In the genomic region with DNA sequence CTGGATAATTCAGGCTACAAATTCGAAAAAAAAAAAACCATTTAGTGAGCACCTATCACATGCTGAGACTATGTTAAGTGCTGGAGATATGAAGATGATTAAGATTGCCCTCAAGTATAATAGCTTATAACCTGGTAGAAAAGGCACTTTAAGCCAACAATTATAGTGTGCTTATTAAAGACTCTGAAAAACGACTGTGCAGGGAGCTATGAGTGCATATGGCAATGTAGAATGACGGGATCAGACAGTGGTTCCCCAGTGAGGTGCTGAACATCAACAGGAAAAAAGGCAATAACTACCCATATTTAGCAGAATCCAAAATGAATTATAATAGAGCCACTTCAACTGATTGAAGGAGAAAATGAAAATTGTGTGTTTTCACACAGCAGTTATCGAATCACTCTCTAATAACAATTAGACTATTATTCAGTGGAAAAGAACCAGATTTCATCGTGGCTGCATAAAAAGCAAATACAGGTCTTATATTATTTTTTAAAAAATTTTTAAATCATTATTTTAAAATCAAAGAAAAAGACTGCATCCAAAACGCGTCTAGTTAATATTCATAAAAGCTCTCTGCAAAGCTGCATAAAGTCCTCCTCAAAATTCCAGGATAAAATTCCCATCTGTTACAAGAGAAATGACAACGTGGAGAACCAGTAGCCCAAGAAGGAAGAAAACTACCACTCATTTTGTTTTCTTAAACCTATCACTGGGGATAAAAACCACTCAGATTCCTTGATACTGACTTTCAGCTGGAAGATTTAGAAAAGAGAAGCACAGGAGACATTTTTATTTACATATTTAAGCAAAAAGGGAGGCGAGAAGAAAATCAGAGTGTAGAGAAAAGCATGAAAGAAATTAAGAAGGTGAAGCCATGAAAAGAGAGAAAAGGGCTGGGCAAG, we compare ENCODE assay signal across 8 cellular contexts. TPM values are rescaled to one million over a fixed set of nuclear protein-coding genes. Genes with fewer than 3 reads are reported as not detected.
DNase-seq lines count a peak whose midpoint lies in the region; ATAC-seq and TF ChIP-seq lines count a peak whose summit lies in the region.

No MANE protein-coding gene starts in this region.

- peak overlapping the region; percentile 75 for H3K4me3 ChIP-seq in GM23338
- H3K4me3 ChIP-seq in endodermal cell (ENCODE audit: low read length), result peak overlapping the region; percentile 94
- peak overlapping the region; percentile 96 for H3K4me3 ChIP-seq in osteoblast (ENCODE audit: insufficient read depth, low read length)

- H3K27me3 Mint-ChIP-seq in GM23338 (ENCODE audit: insufficient read depth, low read depth, poor library complexity) (peaks cover 7% of the 10 kb centered on the region), endodermal cell (ENCODE audit: insufficient read depth) (no peaks in the 10 kb centered on the region)

- H3K9me2 ChIP-seq in GM23338 (ENCODE audit: insufficient read depth), result no peaks in the 10 kb centered on the region

- H3K4me2 ChIP-seq in GM23338 (peak overlapping the region; percentile 90), osteoblast (ENCODE audit: insufficient read depth, low read length) (peak overlapping the region; percentile 99)

- H4K20me1 ChIP-seq in GM23338 (replicated peaks; ENCODE audit: insufficient read depth) (no peaks in the 10 kb centered on the region), osteoblast (ENCODE audit: insufficient read depth, low read length) (peaks cover 3% of the 10 kb centered on the region)

- ATAC-seq in GM23338 (no peak), HG03521 (IDR thresholded peaks at IDR 0.05; ENCODE audit: unreplicated experiment) (no peak)

- peaks cover 27% of the 10 kb centered on the region for H3K4me1 Mint-ChIP-seq in GM23338
- peaks cover 23% of the 10 kb centered on the region for H3K4me1 Mint-ChIP-seq in endodermal cell

- H3K9me3 ChIP-seq in endodermal cell (ENCODE audit: control insufficient read depth, low read length) (no peaks in the 10 kb centered on the region), osteoblast (ENCODE audit: low read depth, low read length) (no peaks in the 10 kb centered on the region)

- WGBS in endodermal cell (ENCODE audit: insufficient coverage in 1 of 2, insufficient read length in 1 of 2), 2 experiments, result 43 to 60% methylated on average over 1 to 8 of the region's 9 CpGs

- peak overlapping the region; percentile 86 for H3K9ac ChIP-seq in endodermal cell (ENCODE audit: extremely low read depth, low read length, poor library complexity, severe bottlenecking)

- TF ChIP-seq CTCF in GM23338 (conservative IDR thresholded peaks at IDR 0.05; ENCODE audit: low read depth in 2 of 2) (no peak), endodermal cell (conservative IDR thresholded peaks at IDR 0.05) (no peak), osteoblast (IDR thresholded peaks at IDR 0.05; ENCODE audit: extremely low read depth, low read depth, low read length) (no peak)

- H3K27ac ChIP-seq in GM23338 (ENCODE audit: low read depth), result peak overlapping the region; percentile 96
- H3K27ac ChIP-seq in endodermal cell (ENCODE audit: low read depth, low read length), result no peak overlapping the region
- H3K27ac ChIP-seq in osteoblast (ENCODE audit: low read depth, low read length), result peak overlapping the region; percentile 94

- no peaks in the 10 kb centered on the region; the same call in 1 of the 2 replicates for H3F3A ChIP-seq in GM23338 (replicated peaks; ENCODE audit: low read depth)

- H3K9me3 Mint-ChIP-seq in GM23338, result no peaks in the 10 kb centered on the region
- H3K9me3 Mint-ChIP-seq in endodermal cell, result no peaks in the 10 kb centered on the region

- H3K4me1 ChIP-seq in GM23338 (ENCODE audit: insufficient read depth), result peaks cover 24% of the 10 kb centered on the region
- H3K4me1 ChIP-seq in endodermal cell (ENCODE audit: control insufficient read depth, insufficient read depth, low read length), result no peaks in the 10 kb centered on the region
- peaks cover 19% of the 10 kb centered on the region for H3K4me1 ChIP-seq in osteoblast (ENCODE audit: insufficient read depth, low read length)

- intact Hi-C loops in head of caudate nucleus (cut with DNase I), result no loop called here

- no peaks in the 10 kb centered on the region; the same call in 1 of the 3 replicates for H3K36me3 Mint-ChIP-seq in GM23338 (ENCODE audit: low read depth)
- H3K36me3 Mint-ChIP-seq in endodermal cell (ENCODE audit: low read depth), result no peaks in the 10 kb centered on the region

- H3K27ac Mint-ChIP-seq in GM23338 (peak overlapping the region; percentile 100), endodermal cell (peak overlapping the region; percentile 98)

- H2AFZ ChIP-seq in GM23338 (peak overlapping the region; percentile 83), osteoblast (ENCODE audit: low read length) (peak overlapping the region; percentile 95)

- no peak for DNase-seq in GM23338 (ENCODE audit: low spot score)
- peak; percentile 56 for DNase-seq in OCI-M1 (lab: John Stamatoyannopoulos, UW)
- no peak for DNase-seq in endodermal cell
- peak; percentile 4 for DNase-seq in osteoblast (ENCODE audit: insufficient read length, low spot score, missing footprints)
- DNase-seq in head of caudate nucleus, result no peak
- DNase-seq in activated CD4-positive, CD25-positive, alpha-beta regulatory T cell treated with anti-CD3 and anti-CD28 coated beads, Interleukin-2, amount 50 U/mL, for 72 hours, result no peak
- no peak for DNase-seq in NCI-H2196 treated with DMSO at 0.1 percent for 48 hours (lab: John Stamatoyannopoulos, UW; ENCODE audit: unreplicated experiment)

- no peaks in the 10 kb centered on the region for H3K27me3 ChIP-seq in GM23338 (ENCODE audit: insufficient read depth)
- no peaks in the 10 kb centered on the region for H3K27me3 ChIP-seq in endodermal cell (ENCODE audit: control insufficient read depth, insufficient read depth, low read length, poor library complexity, severe bottlenecking)
- no peaks in the 10 kb centered on the region for H3K27me3 ChIP-seq in osteoblast (ENCODE audit: insufficient read depth, low read length)

- H3K79me2 ChIP-seq in GM23338 (replicated peaks; ENCODE audit: insufficient read depth) (peaks cover 56% of the 10 kb centered on the region), osteoblast (ENCODE audit: insufficient read depth, low read length) (peaks cover 73% of the 10 kb centered on the region)

- H3K4me3 Mint-ChIP-seq in GM23338, result peak overlapping the region; percentile 99
- H3K4me3 Mint-ChIP-seq in endodermal cell, result peak overlapping the region; percentile 92

- no peaks in the 10 kb centered on the region for H3K36me3 ChIP-seq in GM23338 (ENCODE audit: insufficient read depth)
- no peaks in the 10 kb centered on the region for H3K36me3 ChIP-seq in endodermal cell (ENCODE audit: control insufficient read depth, insufficient read depth, low read length)
- H3K36me3 ChIP-seq in osteoblast (ENCODE audit: insufficient read depth, low read length), result no peaks in the 10 kb centered on the region

TF ChIP-seq in GM23338, 12 proteins besides CTCF, POLR2A, EP300 and RAD21:
- TF ChIP-seq, protein P1, sequence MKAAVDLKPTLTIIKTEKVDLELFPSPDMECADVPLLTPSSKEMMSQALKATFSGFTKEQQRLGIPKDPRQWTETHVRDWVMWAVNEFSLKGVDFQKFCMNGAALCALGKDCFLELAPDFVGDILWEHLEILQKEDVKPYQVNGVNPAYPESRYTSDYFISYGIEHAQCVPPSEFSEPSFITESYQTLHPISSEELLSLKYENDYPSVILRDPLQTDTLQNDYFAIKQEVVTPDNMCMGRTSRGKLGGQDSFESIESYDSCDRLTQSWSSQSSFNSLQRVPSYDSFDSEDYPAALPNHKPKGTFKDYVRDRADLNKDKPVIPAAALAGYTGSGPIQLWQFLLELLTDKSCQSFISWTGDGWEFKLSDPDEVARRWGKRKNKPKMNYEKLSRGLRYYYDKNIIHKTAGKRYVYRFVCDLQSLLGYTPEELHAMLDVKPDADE (IDR thresholded peaks at IDR 0.05), result no peak
- TF ChIP-seq, protein P2, sequence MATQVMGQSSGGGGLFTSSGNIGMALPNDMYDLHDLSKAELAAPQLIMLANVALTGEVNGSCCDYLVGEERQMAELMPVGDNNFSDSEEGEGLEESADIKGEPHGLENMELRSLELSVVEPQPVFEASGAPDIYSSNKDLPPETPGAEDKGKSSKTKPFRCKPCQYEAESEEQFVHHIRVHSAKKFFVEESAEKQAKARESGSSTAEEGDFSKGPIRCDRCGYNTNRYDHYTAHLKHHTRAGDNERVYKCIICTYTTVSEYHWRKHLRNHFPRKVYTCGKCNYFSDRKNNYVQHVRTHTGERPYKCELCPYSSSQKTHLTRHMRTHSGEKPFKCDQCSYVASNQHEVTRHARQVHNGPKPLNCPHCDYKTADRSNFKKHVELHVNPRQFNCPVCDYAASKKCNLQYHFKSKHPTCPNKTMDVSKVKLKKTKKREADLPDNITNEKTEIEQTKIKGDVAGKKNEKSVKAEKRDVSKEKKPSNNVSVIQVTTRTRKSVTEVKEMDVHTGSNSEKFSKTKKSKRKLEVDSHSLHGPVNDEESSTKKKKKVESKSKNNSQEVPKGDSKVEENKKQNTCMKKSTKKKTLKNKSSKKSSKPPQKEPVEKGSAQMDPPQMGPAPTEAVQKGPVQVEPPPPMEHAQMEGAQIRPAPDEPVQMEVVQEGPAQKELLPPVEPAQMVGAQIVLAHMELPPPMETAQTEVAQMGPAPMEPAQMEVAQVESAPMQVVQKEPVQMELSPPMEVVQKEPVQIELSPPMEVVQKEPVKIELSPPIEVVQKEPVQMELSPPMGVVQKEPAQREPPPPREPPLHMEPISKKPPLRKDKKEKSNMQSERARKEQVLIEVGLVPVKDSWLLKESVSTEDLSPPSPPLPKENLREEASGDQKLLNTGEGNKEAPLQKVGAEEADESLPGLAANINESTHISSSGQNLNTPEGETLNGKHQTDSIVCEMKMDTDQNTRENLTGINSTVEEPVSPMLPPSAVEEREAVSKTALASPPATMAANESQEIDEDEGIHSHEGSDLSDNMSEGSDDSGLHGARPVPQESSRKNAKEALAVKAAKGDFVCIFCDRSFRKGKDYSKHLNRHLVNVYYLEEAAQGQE (IDR thresholded peaks at IDR 0.05; ENCODE audit: unreplicated experiment), result no peak
- TF ChIP-seq JUNB (IDR thresholded peaks at IDR 0.05; ENCODE audit: unreplicated experiment), result no peak
- no peak for TF ChIP-seq CREB1 (CRISPR knock-in tag; IDR thresholded peaks at IDR 0.05; ENCODE audit: low read depth)
- TF ChIP-seq EZH2phosphoT487 (IDR thresholded peaks at IDR 0.05; ENCODE audit: unreplicated experiment), result no peak
TF ChIP-seq in GM23338: peak in this region for 0.

RNA-seq across cellular contexts. Expression of a gene that starts 1.1 kb away (rescaled TPM):
- total RNA-seq in GM23338 (2014; rRNA removed; shearing (Covaris generic)), result 52.6 and 57.4 TPM in 2 replicates
- polyA plus RNA-seq in GM23338 (2016; fragmentation: Nextera tagmentation; extraction: Ambion mirVana), result 18.8 and 26.6 TPM in 2 replicates
- total RNA-seq in endodermal cell, result 10 to 100 TPM; 56.9 to 65.8 TPM
- 51.5 TPM for polyA plus RNA-seq in endodermal cell (2013, experiment 1 of 2)
- 46.6 TPM for polyA plus RNA-seq in endodermal cell (2013, experiment 2 of 2)
- total RNA-seq in osteoblast, result 44.9 and 45.7 TPM in 2 replicates

Comparison
In these comparisons a context has a peak if more than half of its experiments do, and no peak if none do; other contexts are left out.
1. DNase-seq: peak in OCI-M1 (single experiment) and osteoblast (single experiment); none in GM23338 (single experiment), endodermal cell (single experiment), head of caudate nucleus (0 of 42), activated CD4-positive, CD25-positive, alpha-beta regulatory T cell treated with anti-CD3 and anti-CD28 coated beads, Interleukin-2, amount 50 U/mL, for 72 hours (single experiment) and NCI-H2196 treated with DMSO at 0.1 percent for 48 hours (single experiment).
2. Peak in every context shown above with its lines, with median percentiles within 50 percentile points of each other: H3K4me3 ChIP-seq.